In genomic region chr2:138476940-138477339, GRCh38 we compare ENCODE assay signal across 16 cellular contexts. TPM values are rescaled to one million over a fixed set of nuclear protein-coding genes. Genes with fewer than 3 reads are reported as not detected.
DNase-seq lines count a peak whose midpoint lies in the region; ATAC-seq, FAIRE-seq and TF ChIP-seq lines count a peak whose summit lies in the region.
"Had no signal": no experiment of that assay in that cellular context is flagged by ENCODE, and none has a peak within 500 bp of the region (broad histone marks: within the 10 kb centered on the region; RNA-seq: fewer than 3 reads in every experiment).

No MANE protein-coding gene starts in this region.

- no peak overlapping the region for H2BK120ac ChIP-seq in trophoblast cell (ENCODE audit: insufficient read depth, low read length, poor library complexity)

- H2AK5ac ChIP-seq in trophoblast cell (ENCODE audit: low read length) = no peak overlapping the region

- H3K9me3 ChIP-seq in Karpas-422 (ENCODE audit: low read length) = no peaks in the 10 kb centered on the region
- no peaks in the 10 kb centered on the region; the same call in 1 of the 2 replicates for H3K9me3 ChIP-seq in K562 (replicated peaks; ENCODE audit: control insufficient read depth, insufficient read depth, low read depth, low read length)
- H3K9me3 ChIP-seq in trophoblast cell (ENCODE audit: insufficient read depth, low read depth, low read length) = no peaks in the 10 kb centered on the region
- no peaks in the 10 kb centered on the region for H3K9me3 ChIP-seq in spleen

- no peak overlapping the region for H4K12ac ChIP-seq in trophoblast cell (ENCODE audit: low read depth, low read length)

- in situ Hi-C loops in K562 (cut with MboI) = no loop called here

- no peaks in the 10 kb centered on the region for H3K9me2 ChIP-seq in Karpas-422 (replicated peaks; ENCODE audit: insufficient read depth, low read length)

- TF ChIP-seq EP300 in K562 (IDR thresholded peaks at IDR 0.05; ENCODE audit: low read length) = no peak

- WGBS in K562 (ENCODE audit: insufficient coverage, low coverage, missing lambda C conversion rate) = 70% methylated on average over 4 of the region's 4 CpGs
- WGBS in trophoblast cell (ENCODE audit: extremely low coverage, insufficient coverage, insufficient read length) = no CpG with 5 or more reads among the region's 4 CpGs
- WGBS in spleen, 5 donors = 94 to 98% (median 97%) methylated on average over 4 of the region's 4 CpGs

- H4K91ac ChIP-seq in trophoblast cell (ENCODE audit: low read depth, low read length) = no peak overlapping the region

- H3K4me3 ChIP-seq in Karpas-422 (ENCODE audit: low read length) = no peak overlapping the region
- no peak overlapping the region for H3K4me3 ChIP-seq in K562
- H3K4me3 ChIP-seq in trophoblast cell (ENCODE audit: low read depth, low read length) = no peak overlapping the region
- no peak overlapping the region for H3K4me3 ChIP-seq in spleen
- H3K4me3 ChIP-seq: dorsolateral prefrontal cortex had no signal

- no TSS peak for BruUV-seq in K562 (replicated peaks; lab: Mats Ljungman, UMichigan)

- H2BK12ac ChIP-seq in trophoblast cell (ENCODE audit: low read length) = no peak overlapping the region

- H3K4me1 ChIP-seq in Karpas-422 (ENCODE audit: low read length) (no peaks in the 10 kb centered on the region), K562 (replicated peaks in 1 of 2; ENCODE audit: control insufficient read depth in 2 of 2, insufficient read depth in 2 of 2, low read length in 2 of 2) (peaks cover 6 to 19% of the 10 kb centered on the region in 2 experiments), trophoblast cell (ENCODE audit: control insufficient read depth in 1 of 2, insufficient read depth in 2 of 2, low read length in 2 of 2) (no peaks in the 10 kb centered on the region), spleen (peaks cover 0 to 22% (median 11%) of the 10 kb centered on the region in 6 donors)

- H4K20me1 ChIP-seq in Karpas-422 (ENCODE audit: insufficient read depth, low read depth, low read length) (0 out of 2 replicates have a peak, but pooled peaks cover 3% of the 10 kb centered on the region), K562 (replicated peaks; ENCODE audit: control insufficient read depth, insufficient read depth, low read length) (no peaks in the 10 kb centered on the region)

- peak; percentile 81 for ATAC-seq in K562

- H3K79me1 ChIP-seq in trophoblast cell (ENCODE audit: low read length) = no peaks in the 10 kb centered on the region

- no peak overlapping the region for H4K8ac ChIP-seq in trophoblast cell (ENCODE audit: low read depth, low read length)

- TF ChIP-seq CTCF in K562 (IDR thresholded peaks at IDR 0.05 in 2 of 3, conservative IDR thresholded peaks at IDR 0.05 in 1 of 3; ENCODE audit: insufficient read depth in 2 of 3, low read depth in 1 of 3, low read length in 3 of 3) (peak in 1 of 3 experiments; percentile 38; a peak in 2 of 6 replicates), spleen (IDR thresholded peaks at IDR 0.05 in 8 of 11, conservative IDR thresholded peaks at IDR 0.05 in 3 of 11) (no peak)

- H3K36me3 ChIP-seq in Karpas-422 (ENCODE audit: insufficient read depth, low read length) (no peaks in the 10 kb centered on the region), K562 (ENCODE audit: control insufficient read depth, insufficient read depth, low read length) (no peaks in the 10 kb centered on the region), trophoblast cell (ENCODE audit: control insufficient read depth in 1 of 2, insufficient read depth in 2 of 2, low read length in 2 of 2) (no peaks in the 10 kb centered on the region), spleen (no peaks in the 10 kb centered on the region)

- no peaks in the 10 kb centered on the region for H3K9me1 ChIP-seq in K562 (ENCODE audit: control insufficient read depth, insufficient read depth, low read length)

- no peak overlapping the region for H3K4ac ChIP-seq in trophoblast cell (ENCODE audit: low read depth, low read length)

- CTCF ChIA-PET in K562 (lab: Yijun Ruan, JAX; ENCODE audit: low intra/inter-chr PET ratio) = no interaction called here

- no peaks in the 10 kb centered on the region for H3K79me2 ChIP-seq in Karpas-422 (ENCODE audit: low read length)
- no peaks in the 10 kb centered on the region for H3K79me2 ChIP-seq in K562 (ENCODE audit: control insufficient read depth, insufficient read depth, low read length)
- H3K79me2 ChIP-seq in trophoblast cell (ENCODE audit: control insufficient read depth, insufficient read depth, low read length, poor library complexity) = no peaks in the 10 kb centered on the region

- H2BK5ac ChIP-seq in trophoblast cell (ENCODE audit: low read depth, low read length, poor library complexity) = no peak overlapping the region

- H3K14ac ChIP-seq in trophoblast cell (ENCODE audit: low read length) = no peak overlapping the region

- H2AFZ ChIP-seq in Karpas-422 (ENCODE audit: low read length) (no peak overlapping the region), K562 (ENCODE audit: low read depth, low read length) (no peak overlapping the region), trophoblast cell (ENCODE audit: insufficient read depth, low read length, poor library complexity) (no peak overlapping the region)

- POLR2A ChIA-PET in K562 (lab: Yijun Ruan, JAX) = interaction anchor here (1.0 kb wide), 1 partner anchor 42 kb away, joined by 4 read pairs; no protein-coding TSS in a partner anchor

- peak; percentile 30 for DNase-seq in NCI-H1694 treated with DMSO at 0.1 percent for 48 hours (lab: John Stamatoyannopoulos, UW)
- no peak for DNase-seq in NCI-H1694 (lab: John Stamatoyannopoulos, UW)
- peak; percentile 49 for DNase-seq in Karpas-422
- DNase-seq in K562 (ENCODE audit: extremely low read depth in 1 of 4, low spot score in 3 of 4) = no peak
- no peak for DNase-seq in trophoblast cell
- no peak for DNase-seq in KG1 (lab: John Stamatoyannopoulos, UW)
- DNase-seq in spleen = no peak
- no peak for DNase-seq in medulla oblongata (ENCODE audit: extremely low spot score)
- DNase-seq: activated naive CD4-positive, alpha-beta T cell; CD8-positive, alpha-beta memory T cell; dorsolateral prefrontal cortex; HFFc6; midbrain; NCI-H2171; stimulated activated naive CD4-positive, alpha-beta T cell had no signal

- H3K23ac ChIP-seq in trophoblast cell (ENCODE audit: low read length) = peak overlapping the region; percentile 48

- H3K4me2 ChIP-seq in Karpas-422 (ENCODE audit: low read depth, low read length, poor library complexity, severe bottlenecking) = no peak overlapping the region
- no peak overlapping the region for H3K4me2 ChIP-seq in K562 (ENCODE audit: insufficient read depth, low read length)
- no peak overlapping the region for H3K4me2 ChIP-seq in trophoblast cell (ENCODE audit: low read length)

- H3K9ac ChIP-seq in Karpas-422 (ENCODE audit: low read length) (no peak overlapping the region), K562 (ENCODE audit: insufficient read depth in 1 of 2, low read depth in 2 of 2, low read length in 2 of 2) (no peak overlapping the region), trophoblast cell (ENCODE audit: low read length) (no peak overlapping the region)

- FAIRE-seq in K562 (lab: Jason Lieb, UNC) = no peak
- FAIRE-seq: A204.1 had no signal

- H3K27me3 ChIP-seq in Karpas-422 (ENCODE audit: low read length) (no peaks in the 10 kb centered on the region), K562 (ENCODE audit: control insufficient read depth in 2 of 2, insufficient read depth in 2 of 2, low read length in 2 of 2) (no peaks in the 10 kb centered on the region), trophoblast cell (ENCODE audit: insufficient read depth, low read length) (no peaks in the 10 kb centered on the region), spleen (replicated peaks in 1 of 7) (no peaks in the 10 kb centered on the region)
- H3K27me3 ChIP-seq: dorsolateral prefrontal cortex had no signal

- peak in 1 of 2 experiments; percentile 41; a peak in 2 of 4 replicates for TF ChIP-seq RAD21 in K562 (CRISPR knock-in tag; conservative IDR thresholded peaks at IDR 0.05 in 1 of 2, IDR thresholded peaks at IDR 0.05 in 1 of 2)

- H3K18ac ChIP-seq in trophoblast cell (ENCODE audit: low read length) = no peak overlapping the region

- H3K27ac ChIP-seq in Karpas-422 (ENCODE audit: low read length) (no peak overlapping the region), K562 (ENCODE audit: extremely low read depth, low read depth, low read length) (no peak overlapping the region), trophoblast cell (ENCODE audit: low read depth, low read length) (no peak overlapping the region), spleen (no peak overlapping the region)
- H3K27ac ChIP-seq: dorsolateral prefrontal cortex had no signal

- TF ChIP-seq POLR2A in K562 (conservative IDR thresholded peaks at IDR 0.05) (no peak), spleen (IDR thresholded peaks at IDR 0.05) (no peak)

- intact Hi-C loops in K562 (cut with micrococcal nuclease) = loop anchor here (10.0 kb wide), 4 partner anchors 178 to 348 kb away; partner anchors contain the start of gene NXPH2
- intact Hi-C loops in spleen (cut with DNase I; ENCODE audit: low total_unique reads) = no loop called here

TF ChIP-seq in K562, 482 proteins besides CTCF, POLR2A, EP300 and RAD21 (continues in another document):
- TF ChIP-seq FOXJ2 (tag; IDR thresholded peaks at IDR 0.05) = no peak

RNA-seq across cellular contexts. Expression of gene SPOPL, which starts 24.6 kb away (rescaled TPM):
- total RNA-seq in Karpas-422 (2014; rRNA removed; shearing (Covaris generic); ENCODE audit: low replicate concordance) = 26.6 and 30.3 TPM in 2 replicates
- 9.1 and 30.1 TPM in 2 replicates for total RNA-seq in K562 (2011; cell fraction: chromatin; rRNA removed; ENCODE audit: low replicate concordance)
- total RNA-seq in K562 (2011; cell fraction: nucleolus; rRNA removed) = 3.4 and 5.7 TPM in 2 replicates
- 10.6 and 16.4 TPM in 2 replicates for total RNA-seq in K562 (2011; cell fraction: nucleoplasm; rRNA removed)
- total RNA-seq in K562 (2014; rRNA removed) = 1.8 and 2.7 TPM in 2 replicates
- 4.3 and 5.4 TPM in 2 replicates for total RNA-seq in K562 (2014; rRNA removed; fragmentation: Illumina TruSeq; extraction: Trizol)
- total RNA-seq in K562 (2015; rRNA removed; fragmentation: Illumina TruSeq; extraction: Trizol) = 3.8 and 4.1 TPM in 2 replicates
- total RNA-seq in K562 (2021) = 3.8 and 4.5 TPM in 2 replicates
- 5.5 and 6.1 TPM in 2 replicates for polyA plus RNA-seq in K562 (2011; rRNA removed)
- 1.8 and 2.1 TPM in 2 replicates for polyA plus RNA-seq in K562 (2011; cell fraction: cytosol; rRNA removed)
- 11.2 and 12.4 TPM in 2 replicates for polyA plus RNA-seq in K562 (2011; cell fraction: nucleus; rRNA removed)
- 2.0 and 2.7 TPM in 2 replicates for polyA plus RNA-seq in K562 (2012)
- polyA plus RNA-seq in K562 (2014; fragmentation: Illumina TruSeq; extraction: Trizol) = 2.7 and 3.0 TPM in 2 replicates
- under 1 TPM; 0.53 to 0.95 TPM for polyA plus RNA-seq in K562 (2014; fragmentation: Nextera tagmentation; extraction: Ambion mirVana)
- polyA plus RNA-seq in K562 (2014; rRNA removed) = 4.9 and 5.9 TPM in 2 replicates
- polyA minus RNA-seq in K562 (2011; rRNA and poly(A)+ RNA removed) = 9.4 and 11.6 TPM in 2 replicates
- polyA minus RNA-seq in K562 (2011; cell fraction: cytosol; rRNA and poly(A)+ RNA removed) = 2.3 and 2.6 TPM in 2 replicates
- polyA minus RNA-seq in K562 (2011; cell fraction: nucleus; rRNA and poly(A)+ RNA removed) = 8.6 and 19.4 TPM in 2 replicates
- polyA plus RNA-seq in trophoblast cell (2013) = 21.4 and 22.5 TPM in 2 replicates
- total RNA-seq in spleen = 10 to 100 TPM; 31.4 to 48.8 (median 40.3) TPM
- 1 to 10 TPM; 4.8 to 8.9 (median 5.7) TPM for polyA plus RNA-seq in spleen

Comparison
In these comparisons a context has a peak if more than half of its experiments do, and no peak if none do; other contexts are left out.
1. DNase-seq: peak in NCI-H1694 treated with DMSO at 0.1 percent for 48 hours (single experiment) and Karpas-422 (single experiment); none in NCI-H1694 (single experiment), K562 (0 of 4), trophoblast cell (0 of 2), KG1 (single experiment), spleen (single experiment) and medulla oblongata (single experiment).